14 cellular contexts compared by ENCODE assay signal in genomic region chr6:80280258-80281010, GRCh38.
A peak's percentile ranks its signal among the peaks of the same experiment; 100 is the strongest.
DNase-seq lines count a peak whose midpoint lies in the region; ATAC-seq and TF ChIP-seq lines count a peak whose summit lies in the region.
"Had no signal": no experiment of that assay in that cellular context is flagged by ENCODE, and none has a peak within 500 bp of the region (broad histone marks: within the 10 kb centered on the region; RNA-seq: fewer than 3 reads in every experiment).

No MANE protein-coding gene starts in this region.

- H3K9ac ChIP-seq in mammary epithelial cell (ENCODE audit: insufficient read depth, low read length): no peak overlapping the region
- H3K9ac ChIP-seq: parathyroid adenoma had no signal

- no peaks in the 10 kb centered on the region for H3K36me3 ChIP-seq in mammary epithelial cell (ENCODE audit: insufficient read depth, low read length)
- H3K36me3 ChIP-seq: thyroid gland had no signal

- no TSS peak for BruUV-seq in mammary epithelial cell (replicated peaks; lab: Mats Ljungman, UMichigan)

- ATAC-seq in GM19395 (IDR thresholded peaks at IDR 0.05; ENCODE audit: unreplicated experiment) (peak; percentile 63), HG03378 (IDR thresholded peaks at IDR 0.05; ENCODE audit: unreplicated experiment) (peak; percentile 60), HG03457 (IDR thresholded peaks at IDR 0.05; ENCODE audit: unreplicated experiment) (no peak)
- ATAC-seq: CD8-positive, alpha-beta T cell; left colon; SK-N-SH treated with all-trans-retinoic acid at 6 μM for 48 hours had no signal

- TF ChIP-seq CTCF in mammary epithelial cell (conservative IDR thresholded peaks at IDR 0.05 in 1 of 2, IDR thresholded peaks at IDR 0.05 in 1 of 2; ENCODE audit: extremely low read depth in 1 of 2, insufficient read depth in 1 of 2, low read depth in 1 of 2, low read length in 2 of 2) (no peak), GM13977 (IDR thresholded peaks at IDR 0.05; ENCODE audit: extremely low read depth, insufficient read depth, missing control alignments) (no peak)

- H3K4me3 ChIP-seq in mammary epithelial cell (replicated peaks in 1 of 3; ENCODE audit: insufficient read depth in 1 of 3, low read depth in 2 of 3, low read length in 3 of 3): no peak overlapping the region
- H3K4me3 ChIP-seq: thyroid gland had no signal

- 25% methylated on average over 2 of the region's 2 CpGs for WGBS in mammary epithelial cell (ENCODE audit: low coverage, missing lambda C conversion rate)

- dilution Hi-C loops in mammary epithelial cell (cut with HindIII; ENCODE audit: low sequenced_read_pairs): no loop called here

- H3K27me3 ChIP-seq in mammary epithelial cell (ENCODE audit: insufficient read depth, low read length): no peaks in the 10 kb centered on the region
- H3K27me3 ChIP-seq: thyroid gland had no signal

- no peak overlapping the region for H3K4me2 ChIP-seq in mammary epithelial cell (ENCODE audit: insufficient read depth, low read depth, low read length)

- peaks cover 14% of the 10 kb centered on the region for H3K4me1 ChIP-seq in mammary epithelial cell (ENCODE audit: insufficient read depth, low read length)
- H3K4me1 ChIP-seq: parathyroid adenoma, thyroid gland had no signal

- no peaks in the 10 kb centered on the region for H3K9me3 ChIP-seq in mammary epithelial cell (replicated peaks; ENCODE audit: insufficient read depth, low read length)
- H3K9me3 ChIP-seq: thyroid gland had no signal

- in situ Hi-C loops in mammary epithelial cell (cut with MboI; ENCODE audit: low sequenced_read_pairs in 2 of 2): no loop called here
- in situ Hi-C loops in GM13977 (cut with MboI; ENCODE audit: low pct_unique_long_range_greater_than_20kb, low sequenced_read_pairs, unreplicated experiment): no loop called here

- H2AFZ ChIP-seq in mammary epithelial cell (ENCODE audit: low read depth, low read length): no peak overlapping the region
- H2AFZ ChIP-seq: parathyroid adenoma had no signal

- H4K20me1 ChIP-seq in mammary epithelial cell (ENCODE audit: insufficient read depth, low read length): no peaks in the 10 kb centered on the region

- H3K79me2 ChIP-seq in mammary epithelial cell (ENCODE audit: insufficient read depth, low read length): no peaks in the 10 kb centered on the region
- H3K79me2 ChIP-seq: parathyroid adenoma had no signal

- CTCF ChIA-PET in mammary epithelial cell (lab: Charles Lee; ENCODE audit: low non-redundant PET): no interaction called here

- no peak overlapping the region for H3K27ac ChIP-seq in mammary epithelial cell (ENCODE audit: insufficient read depth, low read depth, low read length)
- H3K27ac ChIP-seq: parathyroid adenoma, thyroid gland had no signal

- DNase-seq in Daoy (ENCODE audit: low read depth) (peak; percentile 8), mammary epithelial cell (peak; percentile 86), GF-D8 (lab: John Stamatoyannopoulos, UW) (no peak), GM13977 (ENCODE audit: low spot score) (no peak), NCI-H1694 treated with DMSO at 0.1 percent for 48 hours (lab: John Stamatoyannopoulos, UW) (no peak)
- DNase-seq: CD8-positive, alpha-beta T cell; left colon; NCI-H524; thyroid gland had no signal

- intact Hi-C loops in mammary epithelial cell (cut with micrococcal nuclease): no loop called here

Comparison
In these comparisons a context has a peak if more than half of its experiments do, and no peak if none do; other contexts are left out.
1. DNase-seq: peak in Daoy (single experiment) and mammary epithelial cell (single experiment); none in GF-D8 (single experiment), GM13977 (single experiment) and NCI-H1694 treated with DMSO at 0.1 percent for 48 hours (single experiment).